In genomic region chr15:32908135-32908801, GRCh38 we compare ENCODE assay signal across 9 cellular contexts.
DNase-seq lines count a peak whose midpoint lies in the region; ATAC-seq and TF ChIP-seq lines count a peak whose summit lies in the region.
"Had no signal": no experiment of that assay in that cellular context is flagged by ENCODE, and none has a peak within 500 bp of the region (broad histone marks: within the 10 kb centered on the region; RNA-seq: fewer than 3 reads in every experiment).

No MANE protein-coding gene starts in this region.

- no peaks in the 10 kb centered on the region for H3K9me3 Mint-ChIP-seq in WTC11

- H3K27ac Mint-ChIP-seq in WTC11, result no peak overlapping the region

- H3K79me2 ChIP-seq in KMS-11 (ENCODE audit: insufficient read depth, low read depth), result no peaks in the 10 kb centered on the region

- CTCF ChIA-PET in WTC11 (lab: Charles Lee), result interaction anchor here (0.6 to 2.3 kb wide), 8 partner anchors 10 to 85 kb away, joined by 3 to 12 read pairs (median 6); no protein-coding TSS in a partner anchor

- H3K4me1 ChIP-seq in KMS-11 (ENCODE audit: low read depth, poor library complexity, severe bottlenecking), result peaks cover 25% of the 10 kb centered on the region

- H4K20me1 ChIP-seq in KMS-11 (ENCODE audit: insufficient read depth), result no peaks in the 10 kb centered on the region

- no peak overlapping the region for H3K27ac ChIP-seq in KMS-11

- POLR2A ChIA-PET in WTC11 (lab: Charles Lee), result no interaction called here

- peak; percentile 91 for ATAC-seq in GM21723 (IDR thresholded peaks at IDR 0.05; ENCODE audit: unreplicated experiment)
- no peak for ATAC-seq in WTC11
- no peak for ATAC-seq in left lobe of liver

- no peak for TF ChIP-seq CTCF in GM12865 (IDR thresholded peaks at IDR 0.05; ENCODE audit: insufficient read depth, low read depth, low read length, missing control alignments)
- no peak for TF ChIP-seq CTCF in KMS-11 (conservative IDR thresholded peaks at IDR 0.05; ENCODE audit: low read depth, low read length)
- no peak for TF ChIP-seq CTCF in kidney epithelial cell (IDR thresholded peaks at IDR 0.05; ENCODE audit: insufficient read depth, low read length, poor library complexity, severe bottlenecking)
- TF ChIP-seq CTCF in WTC11 (IDR thresholded peaks at IDR 0.05), result no peak

- H3K4me1 Mint-ChIP-seq in WTC11, result peaks cover 14% of the 10 kb centered on the region

- H3K27me3 Mint-ChIP-seq in WTC11 (ENCODE audit: low read depth), result no peaks in the 10 kb centered on the region

- no peaks in the 10 kb centered on the region for H3K36me3 ChIP-seq in KMS-11 (ENCODE audit: insufficient read depth)
- H3K36me3 ChIP-seq in kidney epithelial cell (ENCODE audit: control insufficient read depth, insufficient read depth, low read length), result no peaks in the 10 kb centered on the region

- DNase-seq in GM12865 (ENCODE audit: low read depth) (peak; percentile 92), kidney epithelial cell (ENCODE audit: low read depth) (peak; percentile 42), AG08395 (ENCODE audit: low spot score) (no peak), WTC11 (ENCODE audit: low spot score) (no peak), NCI-H510A (lab: John Stamatoyannopoulos, UW) (no peak), left lobe of liver (ENCODE audit: low spot score) (no peak)
- DNase-seq: GDM1 had no signal

- peak overlapping the region; percentile 22; the same call in 1 of the 2 replicates for H3K4me2 ChIP-seq in KMS-11

- H3K9ac ChIP-seq in KMS-11, result no peak overlapping the region

- H3K27me3 ChIP-seq in KMS-11 (ENCODE audit: insufficient read depth, low read depth) (no peaks in the 10 kb centered on the region), kidney epithelial cell (ENCODE audit: control insufficient read depth, insufficient read depth, low read length) (no peaks in the 10 kb centered on the region)

- no peaks in the 10 kb centered on the region for H3K36me3 Mint-ChIP-seq in WTC11

- peak overlapping the region; percentile 40 for H3K4me3 ChIP-seq in GM12865 (ENCODE audit: low read depth, low read length)
- no peak overlapping the region for H3K4me3 ChIP-seq in KMS-11 (IDR thresholded peaks at IDR 0.05; ENCODE audit: insufficient read depth, low read depth, low read length)
- no peak overlapping the region for H3K4me3 ChIP-seq in kidney epithelial cell (ENCODE audit: low read depth, low read length)

- H2AFZ ChIP-seq in KMS-11 (ENCODE audit: low read depth), result no peak overlapping the region

- no peak overlapping the region for H3K4me3 Mint-ChIP-seq in WTC11

TF ChIP-seq in WTC11, 78 proteins besides CTCF, POLR2A, EP300 and RAD21:
- TF ChIP-seq, protein P1, sequence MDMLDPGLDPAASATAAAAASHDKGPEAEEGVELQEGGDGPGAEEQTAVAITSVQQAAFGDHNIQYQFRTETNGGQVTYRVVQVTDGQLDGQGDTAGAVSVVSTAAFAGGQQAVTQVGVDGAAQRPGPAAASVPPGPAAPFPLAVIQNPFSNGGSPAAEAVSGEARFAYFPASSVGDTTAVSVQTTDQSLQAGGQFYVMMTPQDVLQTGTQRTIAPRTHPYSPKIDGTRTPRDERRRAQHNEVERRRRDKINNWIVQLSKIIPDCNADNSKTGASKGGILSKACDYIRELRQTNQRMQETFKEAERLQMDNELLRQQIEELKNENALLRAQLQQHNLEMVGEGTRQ (CRISPR knock-in tag; IDR thresholded peaks at IDR 0.05), result no peak
- no peak for TF ChIP-seq ZSCAN18 (CRISPR knock-in tag; IDR thresholded peaks at IDR 0.05)
- no peak for TF ChIP-seq JUN (CRISPR knock-in tag; IDR thresholded peaks at IDR 0.05)
- TF ChIP-seq, protein P2, sequence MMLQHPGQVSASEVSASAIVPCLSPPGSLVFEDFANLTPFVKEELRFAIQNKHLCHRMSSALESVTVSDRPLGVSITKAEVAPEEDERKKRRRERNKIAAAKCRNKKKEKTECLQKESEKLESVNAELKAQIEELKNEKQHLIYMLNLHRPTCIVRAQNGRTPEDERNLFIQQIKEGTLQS (CRISPR knock-in tag; conservative IDR thresholded peaks at IDR 0.05), result no peak
- no peak for TF ChIP-seq HMGA2 (CRISPR knock-in tag; IDR thresholded peaks at IDR 0.05)
- TF ChIP-seq FOXJ3 (CRISPR knock-in tag; IDR thresholded peaks at IDR 0.05; ENCODE audit: borderline replicate concordance), result no peak
- no peak for TF ChIP-seq ZNF416 (CRISPR knock-in tag; IDR thresholded peaks at IDR 0.05)
- TF ChIP-seq ATF2 (CRISPR knock-in tag; IDR thresholded peaks at IDR 0.05; ENCODE audit: borderline replicate concordance, low read depth), result no peak
- TF ChIP-seq JAZF1 (CRISPR knock-in tag; IDR thresholded peaks at IDR 0.05), result no peak
- no peak for TF ChIP-seq ZNF396 (CRISPR knock-in tag; IDR thresholded peaks at IDR 0.05; ENCODE audit: borderline replicate concordance)
- no peak for TF ChIP-seq GABPB1 (CRISPR knock-in tag; IDR thresholded peaks at IDR 0.05)
- no peak for TF ChIP-seq FOXK1 (CRISPR knock-in tag; IDR thresholded peaks at IDR 0.05)
- TF ChIP-seq IRF2 (CRISPR knock-in tag; IDR thresholded peaks at IDR 0.05; ENCODE audit: borderline replicate concordance, low read depth), result no peak
- no peak for TF ChIP-seq FOXP1 (CRISPR knock-in tag; IDR thresholded peaks at IDR 0.05; ENCODE audit: borderline replicate concordance)
- no peak for TF ChIP-seq MLX (CRISPR knock-in tag; IDR thresholded peaks at IDR 0.05)
- TF ChIP-seq SMAD4 (CRISPR knock-in tag; IDR thresholded peaks at IDR 0.05), result no peak
TF ChIP-seq in WTC11: peak in this region for 0.

Comparison
In these comparisons a context has a peak if more than half of its experiments do, and no peak if none do; other contexts are left out.
1. DNase-seq: peak in GM12865 (single experiment) and kidney epithelial cell (single experiment); none in AG08395 (single experiment), WTC11 (single experiment), NCI-H510A (single experiment) and left lobe of liver (single experiment).